Comparison of ENCODE assay signal across 8 cellular contexts in the genomic region with DNA sequence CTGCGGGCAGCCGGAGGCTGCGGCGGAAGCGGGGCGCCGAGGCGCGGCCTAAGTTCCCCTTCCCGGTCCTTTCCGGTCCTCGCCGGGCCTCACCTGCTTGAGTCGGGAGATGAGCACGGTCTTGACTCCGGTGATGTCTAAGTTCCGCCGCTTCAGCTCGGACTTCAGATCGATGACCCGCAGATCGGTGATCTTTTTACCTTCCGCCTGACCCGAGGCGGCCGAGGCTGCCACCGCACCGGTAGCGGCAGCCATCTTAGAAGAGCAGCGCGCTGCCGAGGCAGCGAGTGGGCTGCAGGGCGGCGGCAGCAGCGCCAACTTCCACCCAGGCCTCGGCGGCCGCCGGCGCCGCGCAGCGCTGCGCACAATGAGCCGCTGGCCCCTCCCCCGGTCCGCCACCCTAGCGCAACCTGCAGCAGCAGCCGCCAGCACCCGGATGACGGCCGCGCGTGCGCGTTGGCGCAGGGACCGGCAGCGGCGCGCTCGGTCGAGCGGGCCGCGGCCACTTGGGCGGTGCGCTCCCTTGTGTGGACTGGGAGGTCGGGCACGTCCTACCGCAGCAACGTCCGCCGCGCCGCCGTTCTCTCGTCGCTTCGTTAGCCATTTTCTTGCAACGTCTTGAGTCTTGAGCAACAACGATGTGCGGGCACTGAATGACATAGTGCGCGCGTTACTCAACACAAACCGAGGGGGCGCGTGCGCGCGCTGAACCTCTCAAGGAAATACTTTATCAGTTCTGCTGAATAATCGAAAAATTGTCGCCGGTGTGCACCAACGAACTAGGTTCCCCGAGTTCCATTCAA. TPM values are rescaled to one million over a fixed set of nuclear protein-coding genes. Genes with fewer than 3 reads are reported as not detected.
DNase-seq lines count a peak whose midpoint lies in the region; ATAC-seq and TF ChIP-seq lines count a peak whose summit lies in the region.

TSS of gene SLTM (minus strand) at position 369 of the 803 bp plus-strand sequence. CDS start at position 255, 114 bp downstream.

- H3K36me3 Mint-ChIP-seq in activated T-cell treated with anti-CD3 and anti-CD28 coated beads, Interleukin-2, amount 50 U/mL, for 24 hours (ENCODE audit: low read depth) = peaks cover 35% of the 10 kb centered on the region

- peaks cover 25% of the 10 kb centered on the region for H3K4me1 Mint-ChIP-seq in activated T-cell treated with anti-CD3 and anti-CD28 coated beads, Interleukin-2, amount 50 U/mL, for 24 hours (ENCODE audit: low read depth)

- no peaks in the 10 kb centered on the region for H3K9me3 Mint-ChIP-seq in activated T-cell treated with anti-CD3 and anti-CD28 coated beads, Interleukin-2, amount 50 U/mL, for 24 hours

- H3K36me3 ChIP-seq in esophagus (ENCODE audit: control insufficient read depth in 2 of 2, insufficient read depth in 2 of 2, low read length in 1 of 2) (no peaks in the 10 kb centered on the region), muscle layer of duodenum (ENCODE audit: control insufficient read depth in 1 of 2, insufficient read depth in 2 of 2, low read length in 2 of 2) (peaks cover 0 to 5% of the 10 kb centered on the region in 2 donors)

- H3K9me3 ChIP-seq in esophagus (ENCODE audit: control insufficient read depth in 2 of 2, insufficient read depth in 1 of 2, low read depth in 1 of 2, low read length in 1 of 2) (no peaks in the 10 kb centered on the region), muscle layer of duodenum (ENCODE audit: control insufficient read depth in 1 of 2, low read length in 2 of 2) (no peaks in the 10 kb centered on the region)

- H3K27me3 ChIP-seq in esophagus (ENCODE audit: control insufficient read depth in 1 of 2, insufficient read depth in 2 of 2, low read length in 2 of 2) (no peaks in the 10 kb centered on the region), muscle layer of duodenum (ENCODE audit: low read depth, low read length) (no peaks in the 10 kb centered on the region)

- H3K27ac Mint-ChIP-seq in activated T-cell treated with anti-CD3 and anti-CD28 coated beads, Interleukin-2, amount 50 U/mL, for 24 hours = peak within 1 kb of the TSS; percentile 99

- H3K27ac ChIP-seq in esophagus (ENCODE audit: low read depth in 2 of 2, low read length in 1 of 2) (peak within 1 kb of the TSS; percentile 97 to 99), muscle layer of duodenum (ENCODE audit: low read length) (peak within 1 kb of the TSS; percentile 99)

- peak; percentile 87 for ATAC-seq in GM21723 (IDR thresholded peaks at IDR 0.05; ENCODE audit: unreplicated experiment)

- H3K4me3 ChIP-seq in esophagus (ENCODE audit: low read depth in 1 of 2, low read length in 2 of 2) (peak within 1 kb of the TSS; percentile 79 to 96), muscle layer of duodenum (ENCODE audit: low read depth in 1 of 2, low read length in 2 of 2) (peak within 1 kb of the TSS; percentile 80 to 94)

- H3K4me1 ChIP-seq in esophagus (ENCODE audit: control insufficient read depth in 2 of 2, insufficient read depth in 2 of 2, low read length in 1 of 2) (no peaks in the 10 kb centered on the region), muscle layer of duodenum (ENCODE audit: control insufficient read depth in 1 of 2, insufficient read depth in 2 of 2, low read length in 2 of 2) (peaks cover 0 to 16% of the 10 kb centered on the region in 2 donors)

- WGBS in esophagus, 2 donors = 0 to 1% methylated on average over 97 to 98 of the region's 98 CpGs

- no peaks in the 10 kb centered on the region for H3K27me3 Mint-ChIP-seq in activated T-cell treated with anti-CD3 and anti-CD28 coated beads, Interleukin-2, amount 50 U/mL, for 24 hours

- peak within 1 kb of the TSS; percentile 93 for H3K4me3 Mint-ChIP-seq in activated T-cell treated with anti-CD3 and anti-CD28 coated beads, Interleukin-2, amount 50 U/mL, for 24 hours

- DNase-seq in DMS79 (lab: John Stamatoyannopoulos, UW) (peak; percentile 65), KG1 (lab: John Stamatoyannopoulos, UW) (peak; percentile 89)
- peak; percentile 96 for DNase-seq in activated T-cell treated with anti-CD3 and anti-CD28 coated beads, Interleukin-2, amount 50 U/mL, for 24 hours
- peak; percentile 83 for DNase-seq in stimulated activated CD8-positive, alpha-beta memory T cell treated with anti-CD3 and anti-CD28 coated beads, Interleukin-7, amount 100 ng/mL, for 24 hours (ENCODE audit: low read depth)

TF ChIP-seq in PFSK-1, 5 proteins besides CTCF, POLR2A, EP300 and RAD21:
- TF ChIP-seq SIN3A (IDR thresholded peaks at IDR 0.05; ENCODE audit: borderline replicate concordance, insufficient read depth, low read length) = peak; percentile 10; the same call in 1 of the 2 replicates
- TF ChIP-seq REST (IDR thresholded peaks at IDR 0.05; ENCODE audit: insufficient read depth in 1 of 2, low read depth in 2 of 2, low read length in 2 of 2) = no peak
- TF ChIP-seq POLR2AphosphoS5 (IDR thresholded peaks at IDR 0.05; ENCODE audit: low read depth, low read length) = peak; percentile 89
- TF ChIP-seq TAF1 (IDR thresholded peaks at IDR 0.05; ENCODE audit: borderline replicate concordance, insufficient read depth, low read length) = peak; percentile 99
- TF ChIP-seq FOXP2 (optimal IDR thresholded peaks at IDR 0.05; ENCODE audit: borderline replicate concordance, extremely low read depth, extremely low read length, insufficient read depth) = peak; percentile 84

RNA-seq across cellular contexts. Expression of gene SLTM, which starts in this region (rescaled TPM):
- polyA plus RNA-seq in PFSK-1 (2012; ENCODE audit: insufficient read length, low read depth) = 98.1 TPM
- 10 to 100 TPM; 57.6 to 62.7 TPM for polyA plus RNA-seq in esophagus

Comparison
In these comparisons a context has a peak if more than half of its experiments do, and no peak if none do; other contexts are left out.
1. Peak in every context shown above with its lines: DNase-seq, ATAC-seq, H3K4me3 ChIP-seq and H3K27ac ChIP-seq.